21 cellular contexts compared by ENCODE assay signal in the genomic region with DNA sequence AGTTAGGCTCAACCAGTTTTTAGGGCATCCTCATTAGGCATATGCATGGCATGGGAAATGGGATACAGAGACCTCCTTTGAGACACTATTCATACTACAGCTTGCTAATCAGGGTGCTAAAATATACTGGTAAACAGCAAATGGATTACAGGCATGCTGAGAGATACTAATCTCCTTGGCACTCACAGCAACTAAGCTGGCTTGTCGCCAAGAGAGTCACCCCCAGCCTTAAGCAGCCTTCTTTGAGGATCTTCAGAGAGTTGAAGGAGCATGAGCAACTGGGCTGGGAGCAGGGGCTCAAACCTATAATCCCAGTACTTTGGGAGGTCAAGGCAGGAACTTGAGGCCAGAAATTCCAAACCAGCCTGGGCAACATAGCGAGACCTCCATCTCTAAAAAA.
"Had no signal": no experiment of that assay in that cellular context is flagged by ENCODE, and none has a peak within 500 bp of the region (broad histone marks: within the 10 kb centered on the region; RNA-seq: fewer than 3 reads in every experiment).

No MANE protein-coding gene starts in this region.

- H3K4me1 ChIP-seq: SJSA1 had no signal

- FAIRE-seq: RCC 7860 had no signal

- H3K27ac ChIP-seq: SJSA1, SK-N-MC had no signal

- H3K36me3 ChIP-seq: SJSA1 had no signal

- DNase-seq: Karpas-422, KG1, MV-4-11, NCI-H1048, NCI-H1105, NCI-H1417, NCI-H1436 treated with DMSO at 0.1 percent for 48 hours, NCI-H1694, NCI-H187 treated with DMSO at 0.1 percent for 48 hours, NCI-H2029 treated with DMSO at 0.1 percent for 48 hours, NCI-H2171, NCI-H226, NCI-H446, NCI-H510A, NCI-H524 treated with DMSO at 0.1 percent for 48 hours, Right ventricle myocardium superior, RPMI8226, SIG-M5 had no signal

- H3K4me3 ChIP-seq: SJSA1, SK-N-MC had no signal

- H3K9me3 ChIP-seq: SJSA1 had no signal

- H3K27me3 ChIP-seq: SJSA1 had no signal
